Comparison of ENCODE assay signal across 7 cellular contexts in genomic region chr7:76760546-76761220, GRCh38.
DNase-seq lines count a peak whose midpoint lies in the region; FAIRE-seq and TF ChIP-seq lines count a peak whose summit lies in the region.
"Not testable (repeated sequence)": the region's sequence is repeated elsewhere in the genome, so short reads cannot be mapped to it uniquely, and the experiment has no call there.

No MANE protein-coding gene starts in this region.

- H3K36me3 ChIP-seq in hepatocyte (replicated peaks; ENCODE audit: insufficient read depth, low read depth) = not testable (repeated sequence)

- DNase-seq in GM18507 (ENCODE audit: extremely low spot score, insufficient read length, low read depth); activated T-cell treated with anti-CD3 and anti-CD28 coated beads, Interleukin-2, amount 50 U/mL, for 24 hours: not testable (repeated sequence)
- peak; percentile 60 for DNase-seq in HT1080 (ENCODE audit: low read depth)
- DNase-seq in RKO (ENCODE audit: low spot score) = peak; percentile 44
- peak; percentile 4 for DNase-seq in MCF 10A (ENCODE audit: unreplicated experiment)
- DNase-seq in hepatocyte (ENCODE audit: low spot score) = peak; percentile 3
- peak; percentile 4 for DNase-seq in renal cortical epithelial cell (ENCODE audit: low read depth)

- not testable (repeated sequence) for H3K79me2 ChIP-seq in hepatocyte

- H3K27me3 ChIP-seq in hepatocyte = not testable (repeated sequence)

- POLR2A ChIA-PET in MCF 10A (lab: Yijun Ruan, JAX) = not testable (repeated sequence)

- peaks cover 11% of the 10 kb centered on the region for H3K27me3 Mint-ChIP-seq in activated T-cell treated with anti-CD3 and anti-CD28 coated beads, Interleukin-2, amount 50 U/mL, for 24 hours
- peaks cover 26% of the 10 kb centered on the region for H3K27me3 Mint-ChIP-seq in MCF 10A (ENCODE audit: insufficient read depth, unreplicated experiment)

- not testable (repeated sequence) for H2AFZ ChIP-seq in hepatocyte

- not testable (repeated sequence) for H3K9me3 Mint-ChIP-seq in activated T-cell treated with anti-CD3 and anti-CD28 coated beads, Interleukin-2, amount 50 U/mL, for 24 hours; MCF 10A (ENCODE audit: unreplicated experiment)

- intact Hi-C loops in MCF 10A (cut with micrococcal nuclease) = not testable (repeated sequence)

- H3K27ac Mint-ChIP-seq in activated T-cell treated with anti-CD3 and anti-CD28 coated beads, Interleukin-2, amount 50 U/mL, for 24 hours = peak overlapping the region; percentile 81
- H3K27ac Mint-ChIP-seq in MCF 10A (ENCODE audit: low read depth, unreplicated experiment) = not testable (repeated sequence)

- not testable (repeated sequence) for H3K9me3 ChIP-seq in hepatocyte (ENCODE audit: low read depth)

- CTCF ChIA-PET in MCF 10A (lab: Yijun Ruan, JAX) = not testable (repeated sequence)

- not testable (repeated sequence) for H3K36me3 Mint-ChIP-seq in activated T-cell treated with anti-CD3 and anti-CD28 coated beads, Interleukin-2, amount 50 U/mL, for 24 hours (ENCODE audit: low read depth); MCF 10A (ENCODE audit: insufficient read depth, unreplicated experiment)

- FAIRE-seq in GM18507 (lab: Jason Lieb, UNC) = peak; percentile 51

- not testable (repeated sequence) for BruUV-seq in MCF 10A (replicated peaks; lab: Mats Ljungman, UMichigan)

- not testable (repeated sequence) for H3K9me2 ChIP-seq in hepatocyte (replicated peaks; ENCODE audit: insufficient read depth)

- not testable (repeated sequence) for H3K4me1 ChIP-seq in hepatocyte (ENCODE audit: insufficient read depth)

- not testable (repeated sequence) for H3K4me3 Mint-ChIP-seq in activated T-cell treated with anti-CD3 and anti-CD28 coated beads, Interleukin-2, amount 50 U/mL, for 24 hours; MCF 10A (ENCODE audit: unreplicated experiment)

- TF ChIP-seq CTCF in MCF 10A (IDR thresholded peaks at IDR 0.05; ENCODE audit: unreplicated experiment); hepatocyte (IDR thresholded peaks at IDR 0.05; ENCODE audit: poor library complexity): not testable (repeated sequence)

- not testable (repeated sequence) for H3K27ac ChIP-seq in hepatocyte

- H4K20me1 ChIP-seq in hepatocyte (ENCODE audit: insufficient read depth, poor library complexity, severe bottlenecking) = not testable (repeated sequence)

- not testable (repeated sequence) for H3K4me2 ChIP-seq in hepatocyte

- H3K4me1 Mint-ChIP-seq in activated T-cell treated with anti-CD3 and anti-CD28 coated beads, Interleukin-2, amount 50 U/mL, for 24 hours (ENCODE audit: low read depth); MCF 10A (ENCODE audit: insufficient read depth, unreplicated experiment): not testable (repeated sequence)

- H3K4me3 ChIP-seq in hepatocyte = not testable (repeated sequence)
